26 cellular contexts compared by ENCODE assay signal in the genomic region with DNA sequence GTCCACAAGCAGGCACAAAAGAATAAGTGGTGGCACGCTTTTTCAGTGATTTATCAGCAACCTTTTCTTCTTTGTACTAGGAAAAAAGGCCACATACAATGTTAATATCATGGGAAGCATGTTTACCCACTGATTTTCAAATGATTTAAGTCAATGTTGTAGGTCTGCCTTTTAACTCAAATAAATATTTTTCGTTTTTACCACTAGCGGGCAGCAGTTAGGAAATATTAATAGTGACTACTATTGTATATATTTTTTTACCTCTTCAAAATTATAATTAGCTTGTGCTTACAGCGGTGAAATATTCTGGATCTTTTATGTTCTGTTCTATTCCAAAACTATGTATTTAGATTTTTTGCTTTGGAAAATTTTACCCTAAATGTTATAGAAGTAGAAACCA. TPM values are rescaled to one million over a fixed set of nuclear protein-coding genes. Genes with fewer than 3 reads are reported as not detected.
DNase-seq lines count a peak whose midpoint lies in the region; ATAC-seq and TF ChIP-seq lines count a peak whose summit lies in the region.
"Had no signal": no experiment of that assay in that cellular context is flagged by ENCODE, and none has a peak within 500 bp of the region (broad histone marks: within the 10 kb centered on the region; RNA-seq: fewer than 3 reads in every experiment).

No MANE protein-coding gene starts in this region.

- H3K4me3 ChIP-seq in Karpas-422 (ENCODE audit: low read length) = no peak overlapping the region
- H3K4me3 ChIP-seq in PC-3 (ENCODE audit: low read length) = no peak overlapping the region
- H3K4me3 ChIP-seq: ascending aorta, MG63, prostate gland, uterus had no signal

- H3K9me3 ChIP-seq in Karpas-422 (ENCODE audit: low read length) (no peaks in the 10 kb centered on the region), PC-3 (ENCODE audit: low read length) (no peaks in the 10 kb centered on the region)
- H3K9me3 ChIP-seq: ascending aorta, MG63, prostate gland, SK-N-SH, uterus had no signal

- no peaks in the 10 kb centered on the region for H3K9me2 ChIP-seq in Karpas-422 (replicated peaks; ENCODE audit: insufficient read depth, low read length)
- no peaks in the 10 kb centered on the region for H3K9me2 ChIP-seq in PC-3 (replicated peaks; ENCODE audit: low read length)
- H3K9me2 ChIP-seq: SK-N-SH had no signal

- TF ChIP-seq CTCF in PC-3 (conservative IDR thresholded peaks at IDR 0.05; ENCODE audit: low read depth, low read length) = peak; percentile 51
- peak; percentile 21 for TF ChIP-seq CTCF in foreskin keratinocyte (conservative IDR thresholded peaks at IDR 0.05)

- H3K36me3 ChIP-seq in Karpas-422 (ENCODE audit: insufficient read depth, low read length) (no peaks in the 10 kb centered on the region), PC-3 (ENCODE audit: low read depth, low read length) (no peaks in the 10 kb centered on the region)
- H3K36me3 ChIP-seq: ascending aorta, MG63, prostate gland, uterus had no signal

- H3K4me1 ChIP-seq in Karpas-422 (ENCODE audit: low read length) = no peaks in the 10 kb centered on the region
- H3K4me1 ChIP-seq in PC-3 (ENCODE audit: insufficient read depth, low read length) = no peaks in the 10 kb centered on the region
- no peaks in the 10 kb centered on the region for H3K4me1 ChIP-seq in foreskin keratinocyte
- H3K4me1 ChIP-seq: ascending aorta, prostate gland, uterus had no signal

- ATAC-seq in PC-3 (no peak), foreskin keratinocyte (no peak), HG02588 (IDR thresholded peaks at IDR 0.05; ENCODE audit: unreplicated experiment) (no peak)
- no peak for ATAC-seq in stimulated activated naive CD8-positive, alpha-beta T cell treated with anti-CD3 and anti-CD28 coated beads, Interleukin-15, Interleukin-2, amounts not matched to agents 100 U/mL and 50 U/mL, for 24 hours
- ATAC-seq: CD8-positive, alpha-beta T cell; HepG2 had no signal

- DNase-seq in ELR (ENCODE audit: low read depth) (peak; percentile 2), Karpas-422 (peak; percentile 51), PC-3 (peak; percentile 22), foreskin keratinocyte (no peak), SK-N-DZ (ENCODE audit: low spot score) (no peak)
- no peak for DNase-seq in stimulated activated naive CD8-positive, alpha-beta T cell treated with anti-CD3 and anti-CD28 coated beads, Interleukin-15, Interleukin-2, amounts not matched to agents 100 U/mL and 50 U/mL, for 24 hours
- DNase-seq: activated CD4-positive, alpha-beta T cell treated with anti-CD3 and anti-CD28 coated beads, Interleukin-2, amount 50 U/mL, for 1 hour; activated CD8-positive, alpha-beta memory T cell treated with anti-CD3 and anti-CD28 coated beads, Interleukin-2, amount 50 U/mL, for 4 hours; CD8-positive, alpha-beta T cell; DMS79; erythroblast; hypothalamus; MG63; NCI-H146; NCI-H774; SK-N-SH; substantia nigra; uterus had no signal

- no peak overlapping the region for H3K27ac ChIP-seq in Karpas-422 (ENCODE audit: low read length)
- H3K27ac ChIP-seq in PC-3 (ENCODE audit: low read length) = no peak overlapping the region
- no peak overlapping the region for H3K27ac ChIP-seq in foreskin keratinocyte
- H3K27ac ChIP-seq: ascending aorta, prostate gland, uterus had no signal

- no TSS peak for BruUV-seq in PC-3 (replicated peaks; lab: Mats Ljungman, UMichigan)

- H3K79me2 ChIP-seq in Karpas-422 (ENCODE audit: low read length) (no peaks in the 10 kb centered on the region), PC-3 (ENCODE audit: low read length) (no peaks in the 10 kb centered on the region)

- H2AFZ ChIP-seq in Karpas-422 (ENCODE audit: low read length) = no peak overlapping the region
- no peak overlapping the region for H2AFZ ChIP-seq in PC-3 (ENCODE audit: low read length)

- H3K4me2 ChIP-seq in Karpas-422 (ENCODE audit: low read depth, low read length, poor library complexity, severe bottlenecking) (no peak overlapping the region), PC-3 (ENCODE audit: low read length) (no peak overlapping the region)
- H3K4me2 ChIP-seq: SK-N-SH had no signal

- CTCF ChIA-PET in PC-3 (lab: Charles Lee) = no interaction called here

- H3K27me3 ChIP-seq in Karpas-422 (ENCODE audit: low read length) (no peaks in the 10 kb centered on the region), PC-3 (ENCODE audit: low read length) (peaks cover 28% of the 10 kb centered on the region), foreskin keratinocyte (peaks cover 2% of the 10 kb centered on the region)
- H3K27me3 ChIP-seq: ascending aorta, MG63 had no signal

- POLR2A ChIA-PET in PC-3 (lab: Charles Lee; ENCODE audit: unreplicated experiment) = no interaction called here

- intact Hi-C loops in PC-3 (cut with micrococcal nuclease) = no loop called here

- H3F3A ChIP-seq in PC-3 (ENCODE audit: low read length, unreplicated experiment) = no peaks in the 10 kb centered on the region

- H3K9ac ChIP-seq in Karpas-422 (ENCODE audit: low read length) (no peak overlapping the region), PC-3 (ENCODE audit: low read length) (no peak overlapping the region)
- H3K9ac ChIP-seq: SK-N-SH had no signal

- no peaks in the 10 kb centered on the region for H4K20me1 ChIP-seq in Karpas-422 (ENCODE audit: insufficient read depth, low read depth, low read length)
- no peaks in the 10 kb centered on the region for H4K20me1 ChIP-seq in PC-3 (ENCODE audit: low read length)

RNA-seq across cellular contexts. Expression of gene SLC17A6, which starts 6.4 kb away (rescaled TPM):
- not detected in 2 replicates for total RNA-seq in Karpas-422 (2014; rRNA removed; shearing (Covaris generic); ENCODE audit: low replicate concordance)
- total RNA-seq in PC-3 (2014; rRNA removed) (not detected in 2 replicates), foreskin keratinocyte (not detected in 2 replicates)
- polyA plus RNA-seq in foreskin keratinocyte = not detected in 2 replicates
- 0.13 TPM in 1 of 2 replicates, not detected in the other for polyA plus RNA-seq in SK-N-DZ (2014; cell fraction: cytosol; rRNA removed)
- polyA plus RNA-seq in SK-N-DZ (2014; cell fraction: nucleus; rRNA removed) = 0.12 TPM in 1 of 2 replicates, not detected in the other
- total RNA-seq: activated T-helper 2 cell treated with anti-CD3 and anti-CD28 coated beads, Interferon-gamma antibody, Interleukin-2, Interleukin-4, amounts not matched to agents 10 μg/mL and 5 μg/mL and 100 μg/mL, durations not matched to agents 14 hours and 24 hours and 36 hours; ascending aorta; CD8-positive, alpha-beta T cell; HepG2; lower leg skin; mucosa of gallbladder; prostate gland; RPMI7951; uterus had no signal
- polyA plus RNA-seq: HepG2, SK-N-SH had no signal

Comparison
In these comparisons a context has a peak if more than half of its experiments do, and no peak if none do; other contexts are left out.
1. DNase-seq: peak in ELR (single experiment), Karpas-422 (single experiment) and PC-3 (single experiment); none in foreskin keratinocyte (0 of 2), stimulated activated naive CD8-positive, alpha-beta T cell treated with anti-CD3 and anti-CD28 coated beads, Interleukin-15, Interleukin-2, amounts not matched to agents 100 U/mL and 50 U/mL, for 24 hours (single experiment) and SK-N-DZ (single experiment).